Comparison of ENCODE assay signal across 8 cellular contexts in genomic region chr12:111597731-111598636, GRCh38. TPM values are rescaled to one million over a fixed set of nuclear protein-coding genes. Genes with fewer than 3 reads are reported as not detected.
DNase-seq lines count a peak whose midpoint lies in the region; ATAC-seq and TF ChIP-seq lines count a peak whose summit lies in the region.

No MANE protein-coding gene starts in this region.

- CTCF ChIA-PET in CD4-positive, alpha-beta T cell (lab: Charles Lee): interaction anchor here (0.6 kb wide), 1 partner anchor 12 kb away, joined by 4 read pairs; no protein-coding TSS in a partner anchor
- CTCF ChIA-PET in activated CD4-positive, alpha-beta T cell treated with anti-CD3 and anti-CD28 coated beads, Interleukin-2, amount 10 ng/mL, durations not matched to agents 7 days and 5 days (lab: Charles Lee): interaction anchor here (1.5 kb wide), 1 partner anchor 42 kb away, joined by 4 read pairs; no protein-coding TSS in a partner anchor

- peaks cover 13% of the 10 kb centered on the region for H3K36me3 Mint-ChIP-seq in CD4-positive, alpha-beta T cell (ENCODE audit: low read depth)
- H3K36me3 Mint-ChIP-seq in activated CD4-positive, alpha-beta T cell treated with anti-CD3 and anti-CD28 coated beads, Interleukin-2, amount 10 ng/mL, durations not matched to agents 7 days and 5 days (ENCODE audit: low read depth): peaks cover 5% of the 10 kb centered on the region

- peaks cover 3% of the 10 kb centered on the region; the same call in 1 of the 2 replicates for H3K36me3 ChIP-seq in KOPT-K1 (ENCODE audit: insufficient read depth, low read length)

- peak overlapping the region; percentile 93 for H3K27ac Mint-ChIP-seq in CD4-positive, alpha-beta T cell
- peak overlapping the region; percentile 81 for H3K27ac Mint-ChIP-seq in activated CD4-positive, alpha-beta T cell treated with anti-CD3 and anti-CD28 coated beads, Interleukin-2, amount 10 ng/mL, durations not matched to agents 7 days and 5 days

- no peak for TF ChIP-seq CTCF in CD4-positive, alpha-beta T cell (IDR thresholded peaks at IDR 0.05)
- TF ChIP-seq CTCF in GM20000 (IDR thresholded peaks at IDR 0.05; ENCODE audit: extremely low read depth, missing control alignments) (no peak), dorsolateral prefrontal cortex (IDR thresholded peaks at IDR 0.05 in 54 of 56, conservative IDR thresholded peaks at IDR 0.05 in 2 of 56; ENCODE audit: low read depth in 1 of 56, partially characterized antibody in 56 of 56) (no peak), lower leg skin (IDR thresholded peaks at IDR 0.05) (no peak)

- POLR2A ChIA-PET in CD4-positive, alpha-beta T cell (lab: Charles Lee): no interaction called here
- POLR2A ChIA-PET in activated CD4-positive, alpha-beta T cell treated with anti-CD3 and anti-CD28 coated beads, Interleukin-2, amount 10 ng/mL, durations not matched to agents 7 days and 5 days (lab: Charles Lee): no interaction called here

- peak overlapping the region; percentile 41 for H3K27ac ChIP-seq in CD4-positive, alpha-beta T cell (ENCODE audit: low read depth, low read length)
- peak overlapping the region; percentile 94 for H3K27ac ChIP-seq in KOPT-K1 (ENCODE audit: low read depth, low read length, poor library complexity, severe bottlenecking)
- peak overlapping the region; percentile 66 to 99 (median 95) for H3K27ac ChIP-seq in dorsolateral prefrontal cortex

- H3K4me1 Mint-ChIP-seq in CD4-positive, alpha-beta T cell (ENCODE audit: low read depth): peaks cover 44% of the 10 kb centered on the region
- H3K4me1 Mint-ChIP-seq in activated CD4-positive, alpha-beta T cell treated with anti-CD3 and anti-CD28 coated beads, Interleukin-2, amount 10 ng/mL, durations not matched to agents 7 days and 5 days: peaks cover 35% of the 10 kb centered on the region

- no peak for ATAC-seq in CD4-positive, alpha-beta T cell (ENCODE audit: poor library complexity)
- ATAC-seq in HG03457 (IDR thresholded peaks at IDR 0.05; ENCODE audit: unreplicated experiment): no peak

- H3K9me3 Mint-ChIP-seq in CD4-positive, alpha-beta T cell: no peaks in the 10 kb centered on the region
- H3K9me3 Mint-ChIP-seq in activated CD4-positive, alpha-beta T cell treated with anti-CD3 and anti-CD28 coated beads, Interleukin-2, amount 10 ng/mL, durations not matched to agents 7 days and 5 days: no peaks in the 10 kb centered on the region

- no peaks in the 10 kb centered on the region for H3K27me3 Mint-ChIP-seq in CD4-positive, alpha-beta T cell
- no peaks in the 10 kb centered on the region for H3K27me3 Mint-ChIP-seq in activated CD4-positive, alpha-beta T cell treated with anti-CD3 and anti-CD28 coated beads, Interleukin-2, amount 10 ng/mL, durations not matched to agents 7 days and 5 days

- WGBS in lower leg skin, 2 donors: 1% methylated on average over 21 to 49 of the region's 73 CpGs

- no peak for TF ChIP-seq POLR2A in lower leg skin (IDR thresholded peaks at IDR 0.05)

- intact Hi-C loops in CD4-positive, alpha-beta T cell (cut with DNase I, micrococcal nuclease): loop anchor here (2.0 to 10.0 kb wide), 6 partner anchors 87 to 821 kb away; partner anchors contain the start of genes SH2B3 (in 2 of the 2), BRAP (in 1 of the 2) and PTPN11 (in 1 of the 2)
- intact Hi-C loops in dorsolateral prefrontal cortex (cut with DNase I) (loop anchor here (2.0 to 10.0 kb wide), 7 partner anchors 39 to 247 kb away; partner anchors contain the start of genes BRAP (in 2 of the 2), ACAD10 (in 1 of the 2), MAPKAPK5 (in 1 of the 2) and SH2B3 (in 1 of the 2)), lower leg skin (cut with DNase I; ENCODE audit: low total_unique reads) (no loop called here)

- peak overlapping the region; percentile 95 for H3K4me3 Mint-ChIP-seq in CD4-positive, alpha-beta T cell
- peak overlapping the region; percentile 82 for H3K4me3 Mint-ChIP-seq in activated CD4-positive, alpha-beta T cell treated with anti-CD3 and anti-CD28 coated beads, Interleukin-2, amount 10 ng/mL, durations not matched to agents 7 days and 5 days

- H3K27me3 ChIP-seq in CD4-positive, alpha-beta T cell (ENCODE audit: control insufficient read depth, insufficient read depth, low read length): no peaks in the 10 kb centered on the region
- no peaks in the 10 kb centered on the region for H3K27me3 ChIP-seq in dorsolateral prefrontal cortex

- peak in 8 of 10 experiments; percentile 3 to 39 (median 8) for DNase-seq in CD4-positive, alpha-beta T cell
- DNase-seq in GM20000 (ENCODE audit: low spot score) (peak; percentile 63), dorsolateral prefrontal cortex (peak; percentile 39 to 77 (median 50)), lower leg skin (ENCODE audit: low spot score in 2 of 2) (peak; percentile 30 to 90)
- peak; percentile 13 for DNase-seq in activated CD4-positive, alpha-beta T cell treated with anti-CD3 and anti-CD28 coated beads, Interleukin-2, amount 10 ng/mL, durations not matched to agents 7 days and 5 days
- peak; percentile 4 to 33 for DNase-seq in stimulated activated CD4-positive, alpha-beta T cell treated with anti-CD3 and anti-CD28 coated beads, Interleukin-4, amount 100 ng/mL, for 4 hours

- peak overlapping the region; percentile 69 to 97 (median 92) for H3K4me3 ChIP-seq in dorsolateral prefrontal cortex
- peak overlapping the region; percentile 81 for H3K4me3 ChIP-seq in lower leg skin (ENCODE audit: low read depth, poor library complexity, severe bottlenecking)

- H3K9me3 ChIP-seq in CD4-positive, alpha-beta T cell (ENCODE audit: control insufficient read depth, low read length): no peaks in the 10 kb centered on the region
- no peaks in the 10 kb centered on the region for H3K9me3 ChIP-seq in KOPT-K1 (ENCODE audit: insufficient read depth, low read length, poor library complexity, severe bottlenecking)

RNA-seq across cellular contexts. Expression of gene ATXN2, which starts 1.1 kb away (rescaled TPM):
- total RNA-seq in CD4-positive, alpha-beta T cell: 10 to 100 TPM; 21.9 to 23.7 TPM
- total RNA-seq in activated CD4-positive, alpha-beta T cell treated with anti-CD3 and anti-CD28 coated beads, Interleukin-2, amount 10 ng/mL, durations not matched to agents 7 days and 5 days: 10 to 100 TPM; 42.0 to 46.8 TPM
- total RNA-seq in dorsolateral prefrontal cortex: 100 to 1,000 TPM in 119 of 120 experiments, 10 to 100 TPM in 1; 95.9 to 177 (median 130) TPM
- 10 to 100 TPM; 20.3 to 42.9 (median 25.9) TPM for total RNA-seq in lower leg skin

Comparison
In these comparisons a context has a peak if more than half of its experiments do, and no peak if none do; other contexts are left out.
1. DNase-seq: peak in every context shown above with its lines; median percentile 63 in GM20000; 60 in lower leg skin; 50 in dorsolateral prefrontal cortex; 18 in stimulated activated CD4-positive, alpha-beta T cell treated with anti-CD3 and anti-CD28 coated beads, Interleukin-4, amount 100 ng/mL, for 4 hours; 13 in activated CD4-positive, alpha-beta T cell treated with anti-CD3 and anti-CD28 coated beads, Interleukin-2, amount 10 ng/mL, durations not matched to agents 7 days and 5 days; 8 in CD4-positive, alpha-beta T cell.
2. H3K27ac ChIP-seq: peak in every context shown above with its lines; median percentile 95 in dorsolateral prefrontal cortex; 94 in KOPT-K1; 41 in CD4-positive, alpha-beta T cell.